ENCODE assay signal across 10 cellular contexts in genomic region chr9:33392506-33393130, GRCh38. TPM values are rescaled to one million over a fixed set of nuclear protein-coding genes. Genes with fewer than 3 reads are reported as not detected.
A peak's percentile ranks its signal among the peaks of the same experiment; 100 is the strongest.
DNase-seq lines count a peak whose midpoint lies in the region; ATAC-seq and TF ChIP-seq lines count a peak whose summit lies in the region.
"Not testable (repeated sequence)": the region's sequence is repeated elsewhere in the genome, so short reads cannot be mapped to it uniquely, and the experiment has no call there.
"Had no signal": no experiment of that assay in that cellular context is flagged by ENCODE, and none has a peak within 500 bp of the region (broad histone marks: within the 10 kb centered on the region; RNA-seq: fewer than 3 reads in every experiment).

No MANE protein-coding gene starts in this region.

- not testable (repeated sequence) for H3K4me3 Mint-ChIP-seq in HFFc6

- not testable (repeated sequence) for H3K9me3 ChIP-seq in SK-N-SH; esophagus muscularis mucosa; right atrium auricular region; left lung; mucosa of rectum (ENCODE audit: control insufficient read depth in 2 of 2, low read length in 2 of 2); skeletal muscle tissue (ENCODE audit: control insufficient read depth in 3 of 3, low read length in 3 of 3)

- TF ChIP-seq RAD21 in SK-N-SH (IDR thresholded peaks at IDR 0.05; ENCODE audit: low read length) = not testable (repeated sequence)

- not testable (repeated sequence) for TF ChIP-seq EP300 in SK-N-SH (IDR thresholded peaks at IDR 0.05; ENCODE audit: borderline replicate concordance in 1 of 2, low read depth in 1 of 2, low read length in 1 of 2); esophagus muscularis mucosa (IDR thresholded peaks at IDR 0.05)

- not testable (repeated sequence) for H3K9me2 ChIP-seq in SK-N-SH

- POLR2A ChIA-PET in SK-N-SH (lab: Yijun Ruan, JAX) = not testable (repeated sequence)

- H3K9me3 Mint-ChIP-seq in HFFc6 = not testable (repeated sequence)

- WGBS in SK-N-SH (ENCODE audit: low lambda C conversion rate) = 84% methylated on average over 10 of the region's 11 CpGs
- WGBS in esophagus muscularis mucosa = 82% methylated on average over 11 of the region's 11 CpGs

- not testable (repeated sequence) for H3K36me3 Mint-ChIP-seq in HFFc6 (ENCODE audit: low read depth)

- H4K20me1 ChIP-seq in SK-N-SH (ENCODE audit: insufficient read depth) = not testable (repeated sequence)

- not testable (repeated sequence) for H3K4me1 ChIP-seq in SK-N-SH (ENCODE audit: control insufficient read depth in 1 of 2, insufficient read depth in 2 of 2, low read depth in 1 of 2, low read length in 1 of 2)
- H3K4me1 ChIP-seq in esophagus muscularis mucosa = peaks cover 29 to 44% (median 40%) of the 10 kb centered on the region in 4 donors
- peaks cover 0 to 42% of the 10 kb centered on the region in 2 donors for H3K4me1 ChIP-seq in right atrium auricular region
- peaks cover 7 to 12% of the 10 kb centered on the region in 2 donors for H3K4me1 ChIP-seq in left lung
- peaks cover 10 to 11% of the 10 kb centered on the region in 2 donors for H3K4me1 ChIP-seq in mucosa of rectum (ENCODE audit: control insufficient read depth in 2 of 2, insufficient read depth in 2 of 2, low read length in 2 of 2)
- peaks cover 27 to 49% (median 46%) of the 10 kb centered on the region in 3 donors for H3K4me1 ChIP-seq in skeletal muscle tissue (ENCODE audit: control insufficient read depth in 3 of 3, insufficient read depth in 3 of 3, low read length in 3 of 3)

- H2AFZ ChIP-seq in SK-N-SH (ENCODE audit: low read depth) = not testable (repeated sequence)

- H3K27ac Mint-ChIP-seq in HFFc6 = peak overlapping the region; percentile 21; the same call in 1 of the 2 replicates

- CTCF ChIA-PET in SK-N-SH (lab: Yijun Ruan, JAX) = interaction anchor here (1.1 to 2.5 kb wide), 4 partner anchors 10 to 74 kb away, joined by 3 to 17 read pairs (median 4); partner anchors contain the start of gene AQP7

- intact Hi-C loops in esophagus muscularis mucosa (cut with DNase I); left lung (cut with DNase I): not testable (repeated sequence)

- peaks cover 29% of the 10 kb centered on the region for H3K4me1 Mint-ChIP-seq in HFFc6 (ENCODE audit: low read depth)

- not testable (repeated sequence) for TF ChIP-seq CTCF in HFFc6 (IDR thresholded peaks at IDR 0.05); SK-N-SH (IDR thresholded peaks at IDR 0.05); esophagus muscularis mucosa (IDR thresholded peaks at IDR 0.05); right atrium auricular region (IDR thresholded peaks at IDR 0.05); left lung (IDR thresholded peaks at IDR 0.05)

- not testable (repeated sequence) for H3K36me3 ChIP-seq in SK-N-SH (replicated peaks in 1 of 2; ENCODE audit: control insufficient read depth in 1 of 2, insufficient read depth in 2 of 2, low read length in 1 of 2); esophagus muscularis mucosa; right atrium auricular region; left lung; mucosa of rectum (ENCODE audit: control insufficient read depth in 2 of 2, insufficient read depth in 2 of 2, low read length in 2 of 2); skeletal muscle tissue (ENCODE audit: control insufficient read depth in 3 of 3, insufficient read depth in 3 of 3, low read length in 3 of 3)

- H3K27me3 ChIP-seq in SK-N-SH (ENCODE audit: insufficient read depth); esophagus muscularis mucosa; right atrium auricular region; left lung; mucosa of rectum (ENCODE audit: control insufficient read depth in 2 of 2, insufficient read depth in 2 of 2, low read length in 2 of 2); skeletal muscle tissue (ENCODE audit: control insufficient read depth in 3 of 3, insufficient read depth in 3 of 3, low read length in 3 of 3): not testable (repeated sequence)

- peak; percentile 22 for ATAC-seq in left lung

- not testable (repeated sequence) for H3F3A ChIP-seq in SK-N-SH (replicated peaks; ENCODE audit: insufficient read depth)

- H3K4me2 ChIP-seq in SK-N-SH = 0 out of 2 replicates have a peak overlapping the region, but pooled peaks have one; percentile 11

- DNase-seq in HFFc6; SK-N-SH; esophagus muscularis mucosa (ENCODE audit: extremely low spot score); right atrium auricular region (ENCODE audit: low spot score): not testable (repeated sequence)
- peak in 1 of 2 donors; percentile 28 for DNase-seq in left lung

- H3K4me3 ChIP-seq in SK-N-SH (ENCODE audit: low read depth in 2 of 2, low read length in 1 of 2); esophagus muscularis mucosa; right atrium auricular region; left lung; mucosa of rectum (ENCODE audit: low read length in 2 of 2): not testable (repeated sequence)
- H3K4me3 ChIP-seq in skeletal muscle tissue (ENCODE audit: low read length in 3 of 3) = peak overlapping the region in 1 of 3 donors; percentile 24

- H3K79me2 ChIP-seq in SK-N-SH (ENCODE audit: insufficient read depth) = not testable (repeated sequence)

- not testable (repeated sequence) for H3K27ac ChIP-seq in SK-N-SH (ENCODE audit: low read depth in 2 of 2, low read length in 1 of 2); left lung
- H3K27ac ChIP-seq in esophagus muscularis mucosa (replicated peaks in 1 of 4) (peak overlapping the region in 3 of 4 donors; percentile 31 to 52 (median 47)), right atrium auricular region (peak overlapping the region; percentile 82 to 95), mucosa of rectum (ENCODE audit: low read depth in 2 of 2, low read length in 2 of 2) (peak overlapping the region; percentile 61 to 63), skeletal muscle tissue (ENCODE audit: low read depth, low read length) (peak overlapping the region; percentile 86)

- peaks cover 13% of the 10 kb centered on the region for H3K27me3 Mint-ChIP-seq in HFFc6 (ENCODE audit: insufficient read depth)

- not testable (repeated sequence) for TF ChIP-seq POLR2A in esophagus muscularis mucosa (IDR thresholded peaks at IDR 0.05; ENCODE audit: low read depth)

- H3K9ac ChIP-seq in SK-N-SH; mucosa of rectum (ENCODE audit: low read depth in 1 of 2, low read length in 2 of 2): not testable (repeated sequence)
- H3K9ac ChIP-seq in skeletal muscle tissue (ENCODE audit: low read depth in 1 of 3, low read length in 3 of 3) = peak overlapping the region in 1 of 3 donors; percentile 72

RNA-seq across cellular contexts. Expression of gene AQP7, which starts 9.8 kb away (rescaled TPM):
- total RNA-seq in HFFc6 (2021; fragmentation: NEBNext Ultra II Directional; extraction: Animal tissue kit (Norgen Biotek cat#: 25700)) = not detected
- polyA plus RNA-seq in SK-N-SH (2012; rRNA removed) = 0.05 TPM in 1 of 2 replicates, not detected in the other
- 0.03 and 0.05 TPM in 2 replicates for polyA plus RNA-seq in SK-N-SH (2012; cell fraction: cytosol; rRNA removed)
- polyA plus RNA-seq in SK-N-SH (2012; cell fraction: nucleus; rRNA removed) = 0.09 and 0.17 TPM in 2 replicates
- total RNA-seq in esophagus muscularis mucosa (1 to 10 TPM in 3 of 4 donors, under 1 TPM in 1; 0.33 to 1.8 (median 1.4) TPM), right atrium auricular region (10 to 100 TPM; 58.4 to 74.9 TPM), left lung (1 to 10 TPM; 1.5 to 8.3 TPM), skeletal muscle tissue (6.3 TPM)
- total RNA-seq: A172; CD8-positive, alpha-beta T cell had no signal

RNA-seq across cellular contexts. Expression of gene AQP3, which starts 54.8 kb away (rescaled TPM):
- under 1 TPM; 0.28 to 0.81 (median 0.53) TPM for total RNA-seq in HFFc6 (2021; fragmentation: NEBNext Ultra II Directional; extraction: Animal tissue kit (Norgen Biotek cat#: 25700))
- 0.52 and 0.64 TPM in 2 replicates for polyA plus RNA-seq in SK-N-SH (2012; rRNA removed)
- 0.49 and 0.55 TPM in 2 replicates for polyA plus RNA-seq in SK-N-SH (2012; cell fraction: cytosol; rRNA removed)
- 0.62 and 0.94 TPM in 2 replicates for polyA plus RNA-seq in SK-N-SH (2012; cell fraction: nucleus; rRNA removed)
- total RNA-seq in esophagus muscularis mucosa (10 to 100 TPM in 1 of 4 donors, 1 to 10 TPM in 3; 4.2 to 12.7 (median 6.8) TPM), right atrium auricular region (100 to 1,000 TPM in 1 of 2 donors, 10 to 100 TPM in 1; 14.3 to 116 TPM), left lung (100 to 1,000 TPM; 231 to 265 TPM), skeletal muscle tissue (6.8 TPM)
- total RNA-seq: G401 had no signal
